In the genomic region with DNA sequence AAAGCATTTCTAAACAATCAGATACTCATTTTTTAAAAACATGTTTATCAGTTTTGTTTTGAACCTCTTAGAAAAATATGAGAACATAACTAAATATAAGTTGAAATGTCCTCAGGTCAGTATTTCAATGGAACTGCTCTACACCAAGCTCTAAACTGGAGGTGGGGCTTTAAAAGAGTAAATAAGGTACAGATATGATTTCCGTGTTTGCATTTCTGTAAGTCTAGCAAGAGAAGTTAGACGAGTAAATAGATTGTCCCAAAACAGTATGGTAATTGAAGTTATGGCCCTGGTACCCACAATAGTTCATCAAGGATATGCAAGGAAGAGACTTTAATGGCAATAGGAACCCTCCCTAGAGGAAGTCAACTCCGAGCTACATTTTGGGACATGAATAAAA, we compare ENCODE assay signal across 28 cellular contexts.
"Had no signal": no experiment of that assay in that cellular context is flagged by ENCODE, and none has a peak within 500 bp of the region (broad histone marks: within the 10 kb centered on the region; RNA-seq: fewer than 3 reads in every experiment).

No MANE protein-coding gene starts in this region.

- H3K4me1 ChIP-seq: neural progenitor cell, parathyroid adenoma, psoas muscle, right lobe of liver, sigmoid colon, thyroid gland, tibial nerve, upper lobe of left lung, vagina had no signal

- H3K9me3 Mint-ChIP-seq: natural killer cell; nephron; neural progenitor cell; stimulated activated effector memory CD8-positive, alpha-beta T cell treated with anti-CD3 and anti-CD28 coated beads, Interleukin-12 subunit alpha, Interleukin-12 subunit beta, amount 100 ng/mL, for 72 hours; stimulated activated naive B cell treated with anti-CD40 and anti-IgM and Interleukin-4, amounts not matched to agents 10 μg/mL and 1 μg/mL and 100 μg/mL, for 72 hours; stimulated activated naive CD8-positive, alpha-beta T cell treated with anti-CD3 and anti-CD28 coated beads, Interleukin-15, Interleukin-2, amounts not matched to agents 100 ng/mL and 50 ng/mL, for 24 hours had no signal

- H3K4me3 Mint-ChIP-seq: natural killer cell; nephron; neural progenitor cell; stimulated activated effector memory CD8-positive, alpha-beta T cell treated with anti-CD3 and anti-CD28 coated beads, Interleukin-12 subunit alpha, Interleukin-12 subunit beta, amount 100 ng/mL, for 72 hours; stimulated activated naive B cell treated with anti-CD40 and anti-IgM and Interleukin-4, amounts not matched to agents 10 μg/mL and 1 μg/mL and 100 μg/mL, for 72 hours; stimulated activated naive CD8-positive, alpha-beta T cell treated with anti-CD3 and anti-CD28 coated beads, Interleukin-15, Interleukin-2, amounts not matched to agents 100 ng/mL and 50 ng/mL, for 24 hours had no signal

- H3K36me3 Mint-ChIP-seq: natural killer cell; neural progenitor cell; stimulated activated effector memory CD8-positive, alpha-beta T cell treated with anti-CD3 and anti-CD28 coated beads, Interleukin-12 subunit alpha, Interleukin-12 subunit beta, amount 100 ng/mL, for 72 hours; stimulated activated naive B cell treated with anti-CD40 and anti-IgM and Interleukin-4, amounts not matched to agents 10 μg/mL and 1 μg/mL and 100 μg/mL, for 72 hours had no signal

- H3K4me1 Mint-ChIP-seq: natural killer cell; nephron; neural progenitor cell; stimulated activated effector memory CD8-positive, alpha-beta T cell treated with anti-CD3 and anti-CD28 coated beads, Interleukin-12 subunit alpha, Interleukin-12 subunit beta, amount 100 ng/mL, for 72 hours; stimulated activated naive B cell treated with anti-CD40 and anti-IgM and Interleukin-4, amounts not matched to agents 10 μg/mL and 1 μg/mL and 100 μg/mL, for 72 hours had no signal

- H3K9me3 ChIP-seq: ovary, psoas muscle, right lobe of liver, sigmoid colon, stomach, thoracic aorta, thyroid gland, tibial nerve, upper lobe of left lung, vagina had no signal

- DNase-seq: natural killer cell; occipital lobe; ovary; posterior cingulate gyrus; psoas muscle; right cardiac atrium; right lobe of liver; sigmoid colon; small intestine; stimulated activated CD4-positive, alpha-beta T cell treated with anti-CD3 and anti-CD28 coated beads, Interleukin-15, amount 100 ng/mL, for 24 hours; stimulated activated CD4-positive, alpha-beta T cell treated with anti-CD3 and anti-CD28 coated beads, Interleukin-2, amount 100 ng/mL, for 24 hours; stimulated activated CD4-positive, alpha-beta T cell treated with anti-CD3 and anti-CD28 coated beads, Interleukin-2, amount 100 ng/mL, for 48 hours; stimulated activated CD4-positive, alpha-beta T cell treated with anti-CD3 and anti-CD28 coated beads, Interleukin-4, amount 100 ng/mL, for 24 hours; stimulated activated naive B cell treated with anti-CD40 and anti-IgM and Interleukin-4, amounts not matched to agents 10 μg/mL and 1 μg/mL and 100 μg/mL, for 72 hours; stimulated activated naive CD4-positive, alpha-beta T cell treated with Interleukin-2 at 50 U/mL for 16 hours; stomach; thyroid gland; trophoblast cell; upper lobe of left lung had no signal

- H3K27ac Mint-ChIP-seq: natural killer cell; nephron; neural progenitor cell; progenitor cell of endocrine pancreas; stimulated activated effector memory CD8-positive, alpha-beta T cell treated with anti-CD3 and anti-CD28 coated beads, Interleukin-12 subunit alpha, Interleukin-12 subunit beta, amount 100 ng/mL, for 72 hours; stimulated activated naive B cell treated with anti-CD40 and anti-IgM and Interleukin-4, amounts not matched to agents 10 μg/mL and 1 μg/mL and 100 μg/mL, for 72 hours; stimulated activated naive CD8-positive, alpha-beta T cell treated with anti-CD3 and anti-CD28 coated beads, Interleukin-15, Interleukin-2, amounts not matched to agents 100 ng/mL and 50 ng/mL, for 24 hours had no signal

- H3K36me3 ChIP-seq: neural progenitor cell, ovary, right lobe of liver, sigmoid colon, stomach, thoracic aorta, thyroid gland, tibial nerve, upper lobe of left lung, vagina had no signal

- ATAC-seq: natural killer cell; psoas muscle; right cardiac atrium; right lobe of liver; stimulated activated effector memory CD8-positive, alpha-beta T cell treated with anti-CD3 and anti-CD28 coated beads, Interleukin-12 subunit alpha, Interleukin-12 subunit beta, amount 100 ng/mL, for 72 hours; stimulated activated naive B cell treated with anti-CD40 and anti-IgM and Interleukin-4, amounts not matched to agents 10 μg/mL and 1 μg/mL and 100 μg/mL, for 72 hours had no signal

- H3K4me3 ChIP-seq: neural progenitor cell, ovary, psoas muscle, right lobe of liver, sigmoid colon, stomach, thoracic aorta, thyroid gland, tibial nerve, upper lobe of left lung, vagina had no signal
